1 cellular context compared by ENCODE assay signal in the genomic region with DNA sequence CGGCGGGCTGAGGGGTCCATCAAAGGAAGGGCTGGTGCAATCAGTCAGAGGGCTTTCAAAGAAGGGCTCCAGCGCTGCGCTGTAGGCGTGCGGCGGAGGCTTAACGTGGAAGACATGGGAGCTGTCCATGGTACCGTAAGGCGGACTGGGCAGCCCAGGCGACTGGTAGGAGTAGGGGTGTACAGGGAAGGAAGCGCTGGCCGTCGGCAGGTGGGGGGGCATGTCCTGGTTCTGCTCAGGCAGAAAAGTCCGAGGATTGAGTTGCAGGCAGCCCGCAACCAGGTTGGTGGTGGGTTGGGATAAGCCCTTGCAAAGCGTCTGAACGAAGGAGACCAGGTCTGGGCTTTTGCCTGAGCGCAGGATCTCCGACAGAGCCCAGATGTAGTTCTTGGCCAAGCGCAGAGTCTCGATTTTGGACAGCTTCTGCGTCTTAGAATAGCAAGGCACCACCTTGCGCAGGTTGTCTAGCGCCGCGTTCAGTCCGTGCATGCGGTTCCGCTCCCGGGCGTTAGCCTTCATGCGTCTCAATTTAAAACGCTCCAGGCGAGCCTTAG.
TF ChIP-seq lines count a peak whose summit lies in the region.

No MANE protein-coding gene starts in this region.

TF ChIP-seq in HepG2, 621 proteins besides CTCF, POLR2A, EP300 and RAD21 (continued from another document and continues in another):
- TF ChIP-seq, protein P1, sequence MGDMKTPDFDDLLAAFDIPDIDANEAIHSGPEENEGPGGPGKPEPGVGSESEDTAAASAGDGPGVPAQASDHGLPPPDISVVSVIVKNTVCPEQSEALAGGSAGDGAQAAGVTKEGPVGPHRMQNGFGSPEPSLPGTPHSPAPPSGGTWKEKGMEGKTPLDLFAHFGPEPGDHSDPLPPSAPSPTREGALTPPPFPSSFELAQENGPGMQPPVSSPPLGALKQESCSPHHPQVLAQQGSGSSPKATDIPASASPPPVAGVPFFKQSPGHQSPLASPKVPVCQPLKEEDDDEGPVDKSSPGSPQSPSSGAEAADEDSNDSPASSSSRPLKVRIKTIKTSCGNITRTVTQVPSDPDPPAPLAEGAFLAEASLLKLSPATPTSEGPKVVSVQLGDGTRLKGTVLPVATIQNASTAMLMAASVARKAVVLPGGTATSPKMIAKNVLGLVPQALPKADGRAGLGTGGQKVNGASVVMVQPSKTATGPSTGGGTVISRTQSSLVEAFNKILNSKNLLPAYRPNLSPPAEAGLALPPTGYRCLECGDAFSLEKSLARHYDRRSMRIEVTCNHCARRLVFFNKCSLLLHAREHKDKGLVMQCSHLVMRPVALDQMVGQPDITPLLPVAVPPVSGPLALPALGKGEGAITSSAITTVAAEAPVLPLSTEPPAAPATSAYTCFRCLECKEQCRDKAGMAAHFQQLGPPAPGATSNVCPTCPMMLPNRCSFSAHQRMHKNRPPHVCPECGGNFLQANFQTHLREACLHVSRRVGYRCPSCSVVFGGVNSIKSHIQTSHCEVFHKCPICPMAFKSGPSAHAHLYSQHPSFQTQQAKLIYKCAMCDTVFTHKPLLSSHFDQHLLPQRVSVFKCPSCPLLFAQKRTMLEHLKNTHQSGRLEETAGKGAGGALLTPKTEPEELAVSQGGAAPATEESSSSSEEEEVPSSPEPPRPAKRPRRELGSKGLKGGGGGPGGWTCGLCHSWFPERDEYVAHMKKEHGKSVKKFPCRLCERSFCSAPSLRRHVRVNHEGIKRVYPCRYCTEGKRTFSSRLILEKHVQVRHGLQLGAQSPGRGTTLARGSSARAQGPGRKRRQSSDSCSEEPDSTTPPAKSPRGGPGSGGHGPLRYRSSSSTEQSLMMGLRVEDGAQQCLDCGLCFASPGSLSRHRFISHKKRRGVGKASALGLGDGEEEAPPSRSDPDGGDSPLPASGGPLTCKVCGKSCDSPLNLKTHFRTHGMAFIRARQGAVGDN (CRISPR knock-in tag; IDR thresholded peaks at IDR 0.05) = peak; percentile 55
- TF ChIP-seq PCBP1 (IDR thresholded peaks at IDR 0.05; ENCODE audit: borderline replicate concordance, low read depth, low read length) (no peak), TCF12 (IDR thresholded peaks at IDR 0.05) (no peak), TCF12 (CRISPR knock-in tag; IDR thresholded peaks at IDR 0.05) (no peak), MLLT10 (CRISPR knock-in tag; IDR thresholded peaks at IDR 0.05) (no peak), POGZ (CRISPR knock-in tag; IDR thresholded peaks at IDR 0.05) (no peak), ZZZ3 (CRISPR knock-in tag; IDR thresholded peaks at IDR 0.05; ENCODE audit: borderline replicate concordance) (no peak), ZNF773 (CRISPR knock-in tag; IDR thresholded peaks at IDR 0.05; ENCODE audit: borderline replicate concordance) (peak; percentile 95; the same call in 1 of the 2 replicates), ZNF850 (CRISPR knock-in tag; conservative IDR thresholded peaks at IDR 0.05) (no peak), ZNF335 (CRISPR knock-in tag; IDR thresholded peaks at IDR 0.05) (peak; percentile 87), ZSCAN31 (CRISPR knock-in tag; IDR thresholded peaks at IDR 0.05; ENCODE audit: low read depth) (peak; percentile 88), NR2F1 (CRISPR knock-in tag; IDR thresholded peaks at IDR 0.05) (peak in 1 of 2 experiments; percentile 31; a peak in 1 of 4 replicates), HDAC2 (CRISPR knock-in tag; IDR thresholded peaks at IDR 0.05) (peak; percentile 75; the same call in 1 of the 2 replicates), ZNF24 (IDR thresholded peaks at IDR 0.05) (no peak)
- TF ChIP-seq, protein P2, sequence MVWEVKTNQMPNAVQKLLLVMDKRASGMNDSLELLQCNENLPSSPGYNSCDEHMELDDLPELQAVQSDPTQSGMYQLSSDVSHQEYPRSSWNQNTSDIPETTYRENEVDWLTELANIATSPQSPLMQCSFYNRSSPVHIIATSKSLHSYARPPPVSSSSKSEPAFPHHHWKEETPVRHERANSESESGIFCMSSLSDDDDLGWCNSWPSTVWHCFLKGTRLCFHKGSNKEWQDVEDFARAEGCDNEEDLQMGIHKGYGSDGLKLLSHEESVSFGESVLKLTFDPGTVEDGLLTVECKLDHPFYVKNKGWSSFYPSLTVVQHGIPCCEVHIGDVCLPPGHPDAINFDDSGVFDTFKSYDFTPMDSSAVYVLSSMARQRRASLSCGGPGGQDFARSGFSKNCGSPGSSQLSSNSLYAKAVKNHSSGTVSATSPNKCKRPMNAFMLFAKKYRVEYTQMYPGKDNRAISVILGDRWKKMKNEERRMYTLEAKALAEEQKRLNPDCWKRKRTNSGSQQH (CRISPR knock-in tag; IDR thresholded peaks at IDR 0.05; ENCODE audit: low read depth) = peak; percentile 60; the same call in 1 of the 2 replicates
- TF ChIP-seq, protein P3, sequence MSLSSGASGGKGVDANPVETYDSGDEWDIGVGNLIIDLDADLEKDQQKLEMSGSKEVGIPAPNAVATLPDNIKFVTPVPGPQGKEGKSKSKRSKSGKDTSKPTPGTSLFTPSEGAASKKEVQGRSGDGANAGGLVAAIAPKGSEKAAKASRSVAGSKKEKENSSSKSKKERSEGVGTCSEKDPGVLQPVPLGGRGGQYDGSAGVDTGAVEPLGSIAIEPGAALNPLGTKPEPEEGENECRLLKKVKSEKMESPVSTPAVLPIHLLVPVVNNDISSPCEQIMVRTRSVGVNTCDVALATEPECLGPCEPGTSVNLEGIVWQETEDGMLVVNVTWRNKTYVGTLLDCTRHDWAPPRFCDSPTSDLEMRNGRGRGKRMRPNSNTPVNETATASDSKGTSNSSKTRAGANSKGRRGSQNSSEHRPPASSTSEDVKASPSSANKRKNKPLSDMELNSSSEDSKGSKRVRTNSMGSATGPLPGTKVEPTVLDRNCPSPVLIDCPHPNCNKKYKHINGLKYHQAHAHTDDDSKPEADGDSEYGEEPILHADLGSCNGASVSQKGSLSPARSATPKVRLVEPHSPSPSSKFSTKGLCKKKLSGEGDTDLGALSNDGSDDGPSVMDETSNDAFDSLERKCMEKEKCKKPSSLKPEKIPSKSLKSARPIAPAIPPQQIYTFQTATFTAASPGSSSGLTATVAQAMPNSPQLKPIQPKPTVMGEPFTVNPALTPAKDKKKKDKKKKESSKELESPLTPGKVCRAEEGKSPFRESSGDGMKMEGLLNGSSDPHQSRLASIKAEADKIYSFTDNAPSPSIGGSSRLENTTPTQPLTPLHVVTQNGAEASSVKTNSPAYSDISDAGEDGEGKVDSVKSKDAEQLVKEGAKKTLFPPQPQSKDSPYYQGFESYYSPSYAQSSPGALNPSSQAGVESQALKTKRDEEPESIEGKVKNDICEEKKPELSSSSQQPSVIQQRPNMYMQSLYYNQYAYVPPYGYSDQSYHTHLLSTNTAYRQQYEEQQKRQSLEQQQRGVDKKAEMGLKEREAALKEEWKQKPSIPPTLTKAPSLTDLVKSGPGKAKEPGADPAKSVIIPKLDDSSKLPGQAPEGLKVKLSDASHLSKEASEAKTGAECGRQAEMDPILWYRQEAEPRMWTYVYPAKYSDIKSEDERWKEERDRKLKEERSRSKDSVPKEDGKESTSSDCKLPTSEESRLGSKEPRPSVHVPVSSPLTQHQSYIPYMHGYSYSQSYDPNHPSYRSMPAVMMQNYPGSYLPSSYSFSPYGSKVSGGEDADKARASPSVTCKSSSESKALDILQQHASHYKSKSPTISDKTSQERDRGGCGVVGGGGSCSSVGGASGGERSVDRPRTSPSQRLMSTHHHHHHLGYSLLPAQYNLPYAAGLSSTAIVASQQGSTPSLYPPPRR (CRISPR knock-in tag; IDR thresholded peaks at IDR 0.05; ENCODE audit: borderline replicate concordance) = 0 out of 2 replicates have a peak, but pooled peaks have one; percentile 38
- TF ChIP-seq, protein P4, sequence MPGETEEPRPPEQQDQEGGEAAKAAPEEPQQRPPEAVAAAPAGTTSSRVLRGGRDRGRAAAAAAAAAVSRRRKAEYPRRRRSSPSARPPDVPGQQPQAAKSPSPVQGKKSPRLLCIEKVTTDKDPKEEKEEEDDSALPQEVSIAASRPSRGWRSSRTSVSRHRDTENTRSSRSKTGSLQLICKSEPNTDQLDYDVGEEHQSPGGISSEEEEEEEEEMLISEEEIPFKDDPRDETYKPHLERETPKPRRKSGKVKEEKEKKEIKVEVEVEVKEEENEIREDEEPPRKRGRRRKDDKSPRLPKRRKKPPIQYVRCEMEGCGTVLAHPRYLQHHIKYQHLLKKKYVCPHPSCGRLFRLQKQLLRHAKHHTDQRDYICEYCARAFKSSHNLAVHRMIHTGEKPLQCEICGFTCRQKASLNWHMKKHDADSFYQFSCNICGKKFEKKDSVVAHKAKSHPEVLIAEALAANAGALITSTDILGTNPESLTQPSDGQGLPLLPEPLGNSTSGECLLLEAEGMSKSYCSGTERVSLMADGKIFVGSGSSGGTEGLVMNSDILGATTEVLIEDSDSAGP (CRISPR knock-in tag; IDR thresholded peaks at IDR 0.05; ENCODE audit: borderline replicate concordance) = peak; percentile 69
- TF ChIP-seq, protein P5, sequence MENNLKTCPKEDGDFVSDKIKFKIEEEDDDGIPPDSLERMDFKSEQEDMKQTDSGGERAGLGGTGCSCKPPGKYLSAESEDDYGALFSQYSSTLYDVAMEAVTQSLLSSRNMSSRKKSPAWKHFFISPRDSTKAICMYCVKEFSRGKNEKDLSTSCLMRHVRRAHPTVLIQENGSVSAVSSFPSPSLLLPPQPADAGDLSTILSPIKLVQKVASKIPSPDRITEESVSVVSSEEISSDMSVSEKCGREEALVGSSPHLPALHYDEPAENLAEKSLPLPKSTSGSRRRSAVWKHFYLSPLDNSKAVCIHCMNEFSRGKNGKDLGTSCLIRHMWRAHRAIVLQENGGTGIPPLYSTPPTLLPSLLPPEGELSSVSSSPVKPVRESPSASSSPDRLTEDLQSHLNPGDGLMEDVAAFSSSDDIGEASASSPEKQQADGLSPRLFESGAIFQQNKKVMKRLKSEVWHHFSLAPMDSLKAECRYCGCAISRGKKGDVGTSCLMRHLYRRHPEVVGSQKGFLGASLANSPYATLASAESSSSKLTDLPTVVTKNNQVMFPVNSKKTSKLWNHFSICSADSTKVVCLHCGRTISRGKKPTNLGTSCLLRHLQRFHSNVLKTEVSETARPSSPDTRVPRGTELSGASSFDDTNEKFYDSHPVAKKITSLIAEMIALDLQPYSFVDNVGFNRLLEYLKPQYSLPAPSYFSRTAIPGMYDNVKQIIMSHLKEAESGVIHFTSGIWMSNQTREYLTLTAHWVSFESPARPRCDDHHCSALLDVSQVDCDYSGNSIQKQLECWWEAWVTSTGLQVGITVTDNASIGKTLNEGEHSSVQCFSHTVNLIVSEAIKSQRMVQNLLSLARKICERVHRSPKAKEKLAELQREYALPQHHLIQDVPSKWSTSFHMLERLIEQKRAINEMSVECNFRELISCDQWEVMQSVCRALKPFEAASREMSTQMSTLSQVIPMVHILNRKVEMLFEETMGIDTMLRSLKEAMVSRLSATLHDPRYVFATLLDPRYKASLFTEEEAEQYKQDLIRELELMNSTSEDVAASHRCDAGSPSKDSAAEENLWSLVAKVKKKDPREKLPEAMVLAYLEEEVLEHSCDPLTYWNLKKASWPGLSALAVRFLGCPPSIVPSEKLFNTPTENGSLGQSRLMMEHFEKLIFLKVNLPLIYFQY (CRISPR knock-in tag; IDR thresholded peaks at IDR 0.05; ENCODE audit: borderline replicate concordance) = peak; percentile 82
- TF ChIP-seq, protein P6, sequence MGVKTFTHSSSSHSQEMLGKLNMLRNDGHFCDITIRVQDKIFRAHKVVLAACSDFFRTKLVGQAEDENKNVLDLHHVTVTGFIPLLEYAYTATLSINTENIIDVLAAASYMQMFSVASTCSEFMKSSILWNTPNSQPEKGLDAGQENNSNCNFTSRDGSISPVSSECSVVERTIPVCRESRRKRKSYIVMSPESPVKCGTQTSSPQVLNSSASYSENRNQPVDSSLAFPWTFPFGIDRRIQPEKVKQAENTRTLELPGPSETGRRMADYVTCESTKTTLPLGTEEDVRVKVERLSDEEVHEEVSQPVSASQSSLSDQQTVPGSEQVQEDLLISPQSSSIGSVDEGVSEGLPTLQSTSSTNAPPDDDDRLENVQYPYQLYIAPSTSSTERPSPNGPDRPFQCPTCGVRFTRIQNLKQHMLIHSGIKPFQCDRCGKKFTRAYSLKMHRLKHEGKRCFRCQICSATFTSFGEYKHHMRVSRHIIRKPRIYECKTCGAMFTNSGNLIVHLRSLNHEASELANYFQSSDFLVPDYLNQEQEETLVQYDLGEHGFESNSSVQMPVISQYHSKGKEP (CRISPR knock-in tag; IDR thresholded peaks at IDR 0.05) = peak; percentile 98
- TF ChIP-seq, protein P7, sequence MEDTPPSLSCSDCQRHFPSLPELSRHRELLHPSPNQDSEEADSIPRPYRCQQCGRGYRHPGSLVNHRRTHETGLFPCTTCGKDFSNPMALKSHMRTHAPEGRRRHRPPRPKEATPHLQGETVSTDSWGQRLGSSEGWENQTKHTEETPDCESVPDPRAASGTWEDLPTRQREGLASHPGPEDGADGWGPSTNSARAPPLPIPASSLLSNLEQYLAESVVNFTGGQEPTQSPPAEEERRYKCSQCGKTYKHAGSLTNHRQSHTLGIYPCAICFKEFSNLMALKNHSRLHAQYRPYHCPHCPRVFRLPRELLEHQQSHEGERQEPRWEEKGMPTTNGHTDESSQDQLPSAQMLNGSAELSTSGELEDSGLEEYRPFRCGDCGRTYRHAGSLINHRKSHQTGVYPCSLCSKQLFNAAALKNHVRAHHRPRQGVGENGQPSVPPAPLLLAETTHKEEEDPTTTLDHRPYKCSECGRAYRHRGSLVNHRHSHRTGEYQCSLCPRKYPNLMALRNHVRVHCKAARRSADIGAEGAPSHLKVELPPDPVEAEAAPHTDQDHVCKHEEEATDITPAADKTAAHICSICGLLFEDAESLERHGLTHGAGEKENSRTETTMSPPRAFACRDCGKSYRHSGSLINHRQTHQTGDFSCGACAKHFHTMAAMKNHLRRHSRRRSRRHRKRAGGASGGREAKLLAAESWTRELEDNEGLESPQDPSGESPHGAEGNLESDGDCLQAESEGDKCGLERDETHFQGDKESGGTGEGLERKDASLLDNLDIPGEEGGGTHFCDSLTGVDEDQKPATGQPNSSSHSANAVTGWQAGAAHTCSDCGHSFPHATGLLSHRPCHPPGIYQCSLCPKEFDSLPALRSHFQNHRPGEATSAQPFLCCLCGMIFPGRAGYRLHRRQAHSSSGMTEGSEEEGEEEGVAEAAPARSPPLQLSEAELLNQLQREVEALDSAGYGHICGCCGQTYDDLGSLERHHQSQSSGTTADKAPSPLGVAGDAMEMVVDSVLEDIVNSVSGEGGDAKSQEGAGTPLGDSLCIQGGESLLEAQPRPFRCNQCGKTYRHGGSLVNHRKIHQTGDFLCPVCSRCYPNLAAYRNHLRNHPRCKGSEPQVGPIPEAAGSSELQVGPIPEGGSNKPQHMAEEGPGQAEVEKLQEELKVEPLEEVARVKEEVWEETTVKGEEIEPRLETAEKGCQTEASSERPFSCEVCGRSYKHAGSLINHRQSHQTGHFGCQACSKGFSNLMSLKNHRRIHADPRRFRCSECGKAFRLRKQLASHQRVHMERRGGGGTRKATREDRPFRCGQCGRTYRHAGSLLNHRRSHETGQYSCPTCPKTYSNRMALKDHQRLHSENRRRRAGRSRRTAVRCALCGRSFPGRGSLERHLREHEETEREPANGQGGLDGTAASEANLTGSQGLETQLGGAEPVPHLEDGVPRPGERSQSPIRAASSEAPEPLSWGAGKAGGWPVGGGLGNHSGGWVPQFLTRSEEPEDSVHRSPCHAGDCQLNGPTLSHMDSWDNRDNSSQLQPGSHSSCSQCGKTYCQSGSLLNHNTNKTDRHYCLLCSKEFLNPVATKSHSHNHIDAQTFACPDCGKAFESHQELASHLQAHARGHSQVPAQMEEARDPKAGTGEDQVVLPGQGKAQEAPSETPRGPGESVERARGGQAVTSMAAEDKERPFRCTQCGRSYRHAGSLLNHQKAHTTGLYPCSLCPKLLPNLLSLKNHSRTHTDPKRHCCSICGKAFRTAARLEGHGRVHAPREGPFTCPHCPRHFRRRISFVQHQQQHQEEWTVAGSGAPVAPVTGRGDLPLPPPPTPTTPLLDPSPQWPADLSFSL (CRISPR knock-in tag; IDR thresholded peaks at IDR 0.05) = no peak
- TF ChIP-seq, protein P8, sequence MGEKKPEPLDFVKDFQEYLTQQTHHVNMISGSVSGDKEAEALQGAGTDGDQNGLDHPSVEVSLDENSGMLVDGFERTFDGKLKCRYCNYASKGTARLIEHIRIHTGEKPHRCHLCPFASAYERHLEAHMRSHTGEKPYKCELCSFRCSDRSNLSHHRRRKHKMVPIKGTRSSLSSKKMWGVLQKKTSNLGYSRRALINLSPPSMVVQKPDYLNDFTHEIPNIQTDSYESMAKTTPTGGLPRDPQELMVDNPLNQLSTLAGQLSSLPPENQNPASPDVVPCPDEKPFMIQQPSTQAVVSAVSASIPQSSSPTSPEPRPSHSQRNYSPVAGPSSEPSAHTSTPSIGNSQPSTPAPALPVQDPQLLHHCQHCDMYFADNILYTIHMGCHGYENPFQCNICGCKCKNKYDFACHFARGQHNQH (CRISPR knock-in tag; IDR thresholded peaks at IDR 0.05) = peak; percentile 85; the same call in 1 of the 2 replicates
